In genomic region chr2:10891848-10892247, GRCh38 we compare ENCODE assay signal across 3 cellular contexts.
TF ChIP-seq lines count a peak whose summit lies in the region.

No MANE protein-coding gene starts in this region.

TF ChIP-seq in A549, 52 proteins besides CTCF, POLR2A, EP300 and RAD21:
- no peak for TF ChIP-seq USF2 (IDR thresholded peaks at IDR 0.05)
- TF ChIP-seq MAFK (IDR thresholded peaks at IDR 0.05; ENCODE audit: partially characterized antibody), result peak; percentile 50
- TF ChIP-seq HOXB5 (CRISPR knock-in tag; IDR thresholded peaks at IDR 0.05), result no peak
- TF ChIP-seq ZC3H11A (IDR thresholded peaks at IDR 0.05), result no peak

TF ChIP-seq in K562, 482 proteins besides CTCF, POLR2A, EP300 and RAD21:
- TF ChIP-seq XRCC4 (IDR thresholded peaks at IDR 0.05; ENCODE audit: extremely low read depth, insufficient read depth, insufficient read length) (no peak), E2F5 (CRISPR knock-in tag; IDR thresholded peaks at IDR 0.05) (no peak), ZBTB7A (IDR thresholded peaks at IDR 0.05; ENCODE audit: borderline replicate concordance, control insufficient read depth, low read depth, low read length) (no peak), ILK (tag; IDR thresholded peaks at IDR 0.05; ENCODE audit: borderline replicate concordance, low read depth) (no peak), CEBPB (tag; IDR thresholded peaks at IDR 0.05) (no peak), DACH1 (IDR thresholded peaks at IDR 0.05; ENCODE audit: partially characterized antibody) (no peak), C11orf30 (IDR thresholded peaks at IDR 0.05; ENCODE audit: low read depth) (peak; percentile 8; the same call in 1 of the 2 replicates), CBFB (CRISPR knock-in tag; IDR thresholded peaks at IDR 0.05) (no peak), ZNF316 (IDR thresholded peaks at IDR 0.05) (peak; percentile 36; the same call in 1 of the 2 replicates)

TF ChIP-seq in HepG2, 621 proteins besides CTCF, POLR2A, EP300 and RAD21:
- no peak for TF ChIP-seq SOX6 (IDR thresholded peaks at IDR 0.05)
- no peak for TF ChIP-seq SOX6 (CRISPR knock-in tag; IDR thresholded peaks at IDR 0.05)
- TF ChIP-seq HIVEP1 (CRISPR knock-in tag; IDR thresholded peaks at IDR 0.05), result no peak
- peak; percentile 64 for TF ChIP-seq MAFK (conservative IDR thresholded peaks at IDR 0.05 in 1 of 2, IDR thresholded peaks at IDR 0.05 in 1 of 2; ENCODE audit: low read length in 2 of 2)
- TF ChIP-seq MAFF (IDR thresholded peaks at IDR 0.05; ENCODE audit: low read depth, low read length), result peak; percentile 44; the same call in 1 of the 2 replicates
- TF ChIP-seq ZNF781 (CRISPR knock-in tag; IDR thresholded peaks at IDR 0.05; ENCODE audit: borderline replicate concordance, not compliant biosample characterization), result no peak
